In genomic region chr17:64781394-64781793, GRCh38 we compare ENCODE assay signal across 8 cellular contexts.
A peak's percentile ranks its signal among the peaks of the same experiment; 100 is the strongest.
DNase-seq lines count a peak whose midpoint lies in the region; ATAC-seq, FAIRE-seq and TF ChIP-seq lines count a peak whose summit lies in the region.

No MANE protein-coding gene starts in this region.

- TF ChIP-seq EP300 in A549 (IDR thresholded peaks at IDR 0.05): no peak

- TF ChIP-seq CTCF in A549 (IDR thresholded peaks at IDR 0.05) (no peak), mesothelial cell of epicardium (IDR thresholded peaks at IDR 0.05; ENCODE audit: unreplicated experiment) (no peak), uterus (IDR thresholded peaks at IDR 0.05) (no peak)

- no peak for FAIRE-seq in A549 (lab: Jason Lieb, UNC)

- WGBS in A549 (ENCODE audit: missing lambda C conversion rate): 46% methylated on average over 34 of the region's 40 CpGs
- WGBS in ectodermal cell, 2 experiments: 1% methylated on average over 40 of the region's 40 CpGs

- peak overlapping the region; percentile 99 for H3K4me2 ChIP-seq in A549

- POLR2A ChIA-PET in A549 (lab: Yijun Ruan, JAX): no interaction called here

- H3K27ac Mint-ChIP-seq in mesothelial cell of epicardium: no peak overlapping the region

- DNase-seq in A549 (ENCODE audit: low read depth in 1 of 2, low spot score in 1 of 2) (no peak), UCSD-AML1 (lab: John Stamatoyannopoulos, UW; ENCODE audit: unreplicated experiment) (peak; percentile 76), mesothelial cell of epicardium (ENCODE audit: low spot score in 2 of 2, unreplicated experiment in 2 of 2) (no peak), uterus (peak; percentile 29 to 44)

- CTCF ChIA-PET in A549 (lab: Yijun Ruan, JAX): interaction anchor here (1.4 kb wide), 1 partner anchor 10 kb away, joined by 4 read pairs; no protein-coding TSS in a partner anchor

- peaks cover 51% of the 10 kb centered on the region for H3K27me3 Mint-ChIP-seq in mesothelial cell of epicardium (ENCODE audit: low read depth)

- H3K4me3 Mint-ChIP-seq in mesothelial cell of epicardium: peak overlapping the region; percentile 22

- peaks cover 11% of the 10 kb centered on the region for H3K36me3 Mint-ChIP-seq in mesothelial cell of epicardium

- H3K4me3 ChIP-seq in A549 (peak overlapping the region; percentile 51), ectodermal cell (ENCODE audit: insufficient read depth, low read depth, low read length) (peak overlapping the region; percentile 39), uterus (peak overlapping the region; percentile 23 to 24)

- H3K4me1 Mint-ChIP-seq in mesothelial cell of epicardium: peaks cover 34% of the 10 kb centered on the region

- H3K36me3 ChIP-seq in ectodermal cell (ENCODE audit: control insufficient read depth, insufficient read depth, low read length) (no peaks in the 10 kb centered on the region), uterus (no peaks in the 10 kb centered on the region)

- H3K27me3 ChIP-seq in ectodermal cell (ENCODE audit: control insufficient read depth, insufficient read depth, low read length, poor library complexity, severe bottlenecking): peaks cover 61% of the 10 kb centered on the region
- peaks cover 11 to 25% of the 10 kb centered on the region in 2 donors for H3K27me3 ChIP-seq in uterus

- no peaks in the 10 kb centered on the region for H3K9me3 ChIP-seq in A549
- no peaks in the 10 kb centered on the region for H3K9me3 ChIP-seq in ectodermal cell (ENCODE audit: control insufficient read depth, low read length)
- no peaks in the 10 kb centered on the region for H3K9me3 ChIP-seq in uterus

- H3K9me3 Mint-ChIP-seq in mesothelial cell of epicardium: no peaks in the 10 kb centered on the region

- intact Hi-C loops in uterus (cut with DNase I; ENCODE audit: low total_unique reads): no loop called here

- peaks cover 13% of the 10 kb centered on the region; the same call in 2 of the 3 replicates for H3K4me1 ChIP-seq in A549
- peaks cover 25% of the 10 kb centered on the region for H3K4me1 ChIP-seq in ectodermal cell (ENCODE audit: control insufficient read depth, insufficient read depth, low read length)
- H3K4me1 ChIP-seq in uterus: peaks cover 0 to 42% of the 10 kb centered on the region in 2 donors

- ATAC-seq in A549 (peak; percentile 20 to 42; a peak in 3 of 6 replicates), HG03139 (IDR thresholded peaks at IDR 0.05; ENCODE audit: unreplicated experiment) (peak; percentile 34), HG02938 (IDR thresholded peaks at IDR 0.05; ENCODE audit: unreplicated experiment) (no peak), HG02763 (IDR thresholded peaks at IDR 0.05; ENCODE audit: unreplicated experiment) (no peak)

- TF ChIP-seq RAD21 in A549 (conservative IDR thresholded peaks at IDR 0.05 in 1 of 2, IDR thresholded peaks at IDR 0.05 in 1 of 2): no peak

- peak overlapping the region; percentile 49 to 68; a peak in 5 of 6 replicates for H3K27ac ChIP-seq in A549
- H3K27ac ChIP-seq in ectodermal cell (ENCODE audit: insufficient read depth, low read depth, low read length, poor library complexity, severe bottlenecking): no peak overlapping the region
- peak overlapping the region; percentile 34 to 57 for H3K27ac ChIP-seq in uterus

- TF ChIP-seq POLR2A in A549 (IDR thresholded peaks at IDR 0.05; ENCODE audit: low read length) (no peak), uterus (IDR thresholded peaks at IDR 0.05) (no peak)

TF ChIP-seq in A549, 52 proteins besides CTCF, POLR2A, EP300 and RAD21:
- no peak for TF ChIP-seq MAFK (IDR thresholded peaks at IDR 0.05; ENCODE audit: partially characterized antibody)

Comparison
In these comparisons a context has a peak if more than half of its experiments do, and no peak if none do; other contexts are left out.
1. ATAC-seq: peak in A549 (2 of 2) and HG03139 (single experiment); none in HG02938 (single experiment) and HG02763 (single experiment).
2. DNase-seq: peak in UCSD-AML1 (single experiment) and uterus (2 of 2); none in A549 (0 of 2) and mesothelial cell of epicardium (0 of 2).
3. Peak in every context shown above with its lines, with median percentiles within 50 percentile points of each other: H3K4me3 ChIP-seq.